8 cellular contexts compared by ENCODE assay signal in the genomic region with DNA sequence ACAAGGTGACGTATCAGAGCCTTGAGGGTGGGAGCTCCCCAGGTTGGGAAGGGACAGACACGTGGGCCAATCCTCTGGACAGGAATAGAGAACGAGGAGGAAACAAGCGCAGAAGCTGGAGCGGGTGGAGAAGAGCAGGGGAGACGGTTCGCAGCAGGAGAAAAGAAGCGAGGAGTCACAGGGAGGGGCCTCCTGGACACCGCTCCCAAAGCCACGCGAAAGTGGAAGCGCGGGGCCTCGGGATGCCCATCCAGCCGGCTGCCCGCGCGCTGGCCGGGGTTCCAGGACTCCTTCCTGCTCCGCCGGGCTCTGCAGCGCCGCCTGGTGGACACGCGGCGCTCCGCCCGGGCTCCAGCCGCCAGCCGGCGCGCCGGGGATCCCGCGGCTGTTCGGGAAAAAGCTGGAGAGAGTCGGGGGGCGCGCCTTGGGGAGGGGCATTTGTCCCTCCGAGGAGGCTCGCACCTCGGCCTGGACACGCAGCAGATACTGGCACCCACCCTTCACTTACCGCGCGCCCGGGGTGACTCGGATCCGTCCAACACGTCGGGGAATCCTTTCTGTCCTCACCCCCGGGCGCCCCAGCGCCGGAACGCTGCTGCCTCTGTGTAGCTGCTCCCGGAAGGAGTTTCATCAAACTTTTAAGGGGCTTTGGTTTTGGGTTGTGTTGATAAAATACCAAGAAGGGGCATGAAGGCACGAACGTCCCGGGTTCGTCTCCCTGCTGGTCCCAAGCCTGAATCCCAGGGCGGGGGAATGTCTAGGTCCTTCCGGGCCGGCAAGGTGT.
DNase-seq lines count a peak whose midpoint lies in the region; ATAC-seq and TF ChIP-seq lines count a peak whose summit lies in the region.

No MANE protein-coding gene starts in this region.

- H3K36me3 Mint-ChIP-seq in T-helper 2 cell treated with Interferon-gamma antibody and Interleukin-4, amounts not matched to agents 5 μg/mL and 100 μg/mL, for 36 hours (ENCODE audit: low read depth) = no peaks in the 10 kb centered on the region

- H3K4me2 ChIP-seq in parathyroid adenoma (ENCODE audit: low read length) = peak overlapping the region; percentile 77

- peaks cover 56% of the 10 kb centered on the region for H3K27me3 Mint-ChIP-seq in T-helper 2 cell treated with Interferon-gamma antibody and Interleukin-4, amounts not matched to agents 5 μg/mL and 100 μg/mL, for 36 hours (ENCODE audit: low read depth)

- no peak for DNase-seq in T-helper 2 cell treated with Interferon-gamma antibody and Interleukin-4, amounts not matched to agents 5 μg/mL and 100 μg/mL, for 36 hours (ENCODE audit: low spot score)
- no peak for DNase-seq in T-helper 2 cell
- peak; percentile 65 for DNase-seq in glomerular visceral epithelial cell (ENCODE audit: extremely low spot score)
- no peak for DNase-seq in NK-92 treated with Interleukin-12 subunit alpha and Interleukin-12 subunit beta, amount 100 ng/mL, for 24 hours (lab: John Stamatoyannopoulos, UW)
- no peak for DNase-seq in SIG-M5 (lab: John Stamatoyannopoulos, UW)

- no peaks in the 10 kb centered on the region for H3K79me2 ChIP-seq in parathyroid adenoma

- H3K27me3 ChIP-seq in parathyroid adenoma (ENCODE audit: control insufficient read depth, insufficient read depth, low read length) = no peaks in the 10 kb centered on the region

- no peak overlapping the region for H3K27ac Mint-ChIP-seq in T-helper 2 cell treated with Interferon-gamma antibody and Interleukin-4, amounts not matched to agents 5 μg/mL and 100 μg/mL, for 36 hours

- no peaks in the 10 kb centered on the region for H3K36me3 ChIP-seq in parathyroid adenoma (ENCODE audit: control insufficient read depth, insufficient read depth, low read length)

- ATAC-seq in HG02840 (IDR thresholded peaks at IDR 0.05; ENCODE audit: low FRiP score, unreplicated experiment) = no peak

- H3K4me3 ChIP-seq in WI38 (ENCODE audit: low read depth, low read length) (peak overlapping the region; percentile 16; the same call in 1 of the 2 replicates), parathyroid adenoma (ENCODE audit: low read depth, low read length) (peak overlapping the region; percentile 57)

- peak overlapping the region; percentile 28 for H3K4me3 Mint-ChIP-seq in T-helper 2 cell treated with Interferon-gamma antibody and Interleukin-4, amounts not matched to agents 5 μg/mL and 100 μg/mL, for 36 hours

- H3K27ac ChIP-seq in parathyroid adenoma = no peak overlapping the region

- H3K9ac ChIP-seq in parathyroid adenoma = no peak overlapping the region

- peak overlapping the region; percentile 40 for H2AFZ ChIP-seq in parathyroid adenoma

- no peaks in the 10 kb centered on the region for H3K4me1 ChIP-seq in parathyroid adenoma

- H3K9me3 ChIP-seq in parathyroid adenoma (ENCODE audit: control insufficient read depth, low read length) = no peaks in the 10 kb centered on the region

- peak; percentile 91 for TF ChIP-seq CTCF in WI38 (IDR thresholded peaks at IDR 0.05; ENCODE audit: low read depth, low read length)
- peak; percentile 80 for TF ChIP-seq CTCF in parathyroid adenoma (IDR thresholded peaks at IDR 0.05)

- peaks cover 6% of the 10 kb centered on the region for H3K4me1 Mint-ChIP-seq in T-helper 2 cell treated with Interferon-gamma antibody and Interleukin-4, amounts not matched to agents 5 μg/mL and 100 μg/mL, for 36 hours (ENCODE audit: low read depth)

- no peaks in the 10 kb centered on the region for H3K9me3 Mint-ChIP-seq in T-helper 2 cell treated with Interferon-gamma antibody and Interleukin-4, amounts not matched to agents 5 μg/mL and 100 μg/mL, for 36 hours
